Comparison of ENCODE assay signal across 28 cellular contexts in genomic region chr9:20692554-20692953, GRCh38. TPM values are rescaled to one million over a fixed set of nuclear protein-coding genes. Genes with fewer than 3 reads are reported as not detected.
DNase-seq lines count a peak whose midpoint lies in the region; ATAC-seq and TF ChIP-seq lines count a peak whose summit lies in the region.
"Had no signal": no experiment of that assay in that cellular context is flagged by ENCODE, and none has a peak within 500 bp of the region (broad histone marks: within the 10 kb centered on the region; RNA-seq: fewer than 3 reads in every experiment).

No MANE protein-coding gene starts in this region.

- no peak overlapping the region for H3K4me3 Mint-ChIP-seq in progenitor cell of endocrine pancreas (ENCODE audit: low read depth)
- H3K4me3 Mint-ChIP-seq in activated CD8-positive, alpha-beta T cell treated with anti-CD3 and anti-CD28 coated beads for 36 hours: no peak overlapping the region
- H3K4me3 Mint-ChIP-seq: activated T-cell treated with anti-CD3 and anti-CD28 coated beads, Interleukin-2, amount 50 U/mL, for 4 hours; naive thymus-derived CD8-positive, alpha-beta T cell had no signal

- no peaks in the 10 kb centered on the region for H3K9me3 ChIP-seq in HEK293 (ENCODE audit: control insufficient read depth, insufficient read depth, low read depth, low read length)
- H3K9me3 ChIP-seq: BLaER1, upper lobe of right lung had no signal

- peaks cover 17% of the 10 kb centered on the region for H3K4me1 Mint-ChIP-seq in progenitor cell of endocrine pancreas (ENCODE audit: low read depth)
- peaks cover 5% of the 10 kb centered on the region for H3K4me1 Mint-ChIP-seq in activated CD8-positive, alpha-beta T cell treated with anti-CD3 and anti-CD28 coated beads for 36 hours (ENCODE audit: low read depth)

- intact Hi-C loops in activated CD8-positive, alpha-beta T cell treated with anti-CD3 and anti-CD28 coated beads for 36 hours (cut with micrococcal nuclease): no loop called here

- ATAC-seq in activated CD8-positive, alpha-beta T cell treated with anti-CD3 and anti-CD28 coated beads for 36 hours: no peak
- ATAC-seq: activated T-cell treated with anti-CD3 and anti-CD28 coated beads, Interleukin-2, amount 50 U/mL, for 4 hours; foreskin keratinocyte; naive thymus-derived CD8-positive, alpha-beta T cell; Panc1 had no signal

- H3K4me3 ChIP-seq in HEK293 (ENCODE audit: low read depth, low read length) (no peak overlapping the region), fibroblast of villous mesenchyme (ENCODE audit: low read depth, low read length) (no peak overlapping the region)
- H3K4me3 ChIP-seq: BLaER1, GM23248, upper lobe of right lung had no signal

- CTCF ChIA-PET in HEK293 (lab: Yijun Ruan, JAX): interaction anchor here (0.6 kb wide), 1 partner anchor 13 kb away, joined by 3 read pairs; no protein-coding TSS in a partner anchor
- CTCF ChIA-PET in activated CD8-positive, alpha-beta T cell treated with anti-CD3 and anti-CD28 coated beads for 36 hours (lab: Charles Lee): no interaction called here

- no peaks in the 10 kb centered on the region for H3K9me3 Mint-ChIP-seq in progenitor cell of endocrine pancreas (ENCODE audit: low read depth)
- H3K9me3 Mint-ChIP-seq in activated CD8-positive, alpha-beta T cell treated with anti-CD3 and anti-CD28 coated beads for 36 hours: no peaks in the 10 kb centered on the region
- H3K9me3 Mint-ChIP-seq: activated T-cell treated with anti-CD3 and anti-CD28 coated beads, Interleukin-2, amount 50 U/mL, for 4 hours; naive thymus-derived CD8-positive, alpha-beta T cell had no signal

- peak; percentile 49 for DNase-seq in OCI-M1 (lab: John Stamatoyannopoulos, UW)
- peak; percentile 90 for DNase-seq in fibroblast of villous mesenchyme (ENCODE audit: low read depth)
- no peak for DNase-seq in progenitor cell of endocrine pancreas (ENCODE audit: low spot score, unreplicated experiment)
- DNase-seq in DMS53 treated with DMSO at 0.1 percent for 48 hours (lab: John Stamatoyannopoulos, UW; ENCODE audit: unreplicated experiment): no peak
- DNase-seq in HT-29 (ENCODE audit: low spot score): no peak
- DNase-seq in activated CD8-positive, alpha-beta T cell treated with anti-CD3 and anti-CD28 coated beads for 36 hours: no peak
- DNase-seq: activated CD4-positive, alpha-beta T cell treated with anti-CD3 and anti-CD28 coated beads for 48 hours; activated gamma-delta T cell treated with Interleukin-2 at 50 U/mL for 16 hours; activated T-cell treated with anti-CD3 and anti-CD28 coated beads, Interleukin-2, amount 50 U/mL, for 4 hours; Calu3; effector CD4-positive, alpha-beta T cell; foreskin keratinocyte; GM23248; midbrain; naive thymus-derived CD8-positive, alpha-beta T cell; NCI-H1048; NCI-H187; NCI-H526; NK-92 treated with Interleukin-12 subunit alpha and Interleukin-12 subunit beta, amount 100 ng/mL, for 24 hours; SHP77 treated with DMSO at 0.1 percent for 48 hours; small intestine; stimulated activated CD4-positive, alpha-beta T cell treated with anti-CD3 and anti-CD28 coated beads, Interleukin-1b, Interleukin-23, amount 100 ng/mL, for 48 hours; substantia nigra; upper lobe of right lung had no signal

- no peak overlapping the region for H3K27ac ChIP-seq in HEK293 (ENCODE audit: extremely low read depth, low read depth, low read length)
- H3K27ac ChIP-seq: BLaER1, foreskin keratinocyte, GM23248, upper lobe of right lung, VCaP had no signal

- TF ChIP-seq CTCF in HEK293 (tag by site-specific recombination; IDR thresholded peaks at IDR 0.05) (no peak), fibroblast of villous mesenchyme (IDR thresholded peaks at IDR 0.05; ENCODE audit: insufficient read depth, low read depth, low read length) (no peak), progenitor cell of endocrine pancreas (IDR thresholded peaks at IDR 0.05; ENCODE audit: unreplicated experiment) (no peak)
- TF ChIP-seq CTCF in activated CD8-positive, alpha-beta T cell treated with anti-CD3 and anti-CD28 coated beads for 36 hours (IDR thresholded peaks at IDR 0.05): no peak

- H3K27ac Mint-ChIP-seq in progenitor cell of endocrine pancreas: peak overlapping the region; percentile 37
- no peak overlapping the region for H3K27ac Mint-ChIP-seq in activated CD8-positive, alpha-beta T cell treated with anti-CD3 and anti-CD28 coated beads for 36 hours
- H3K27ac Mint-ChIP-seq: naive thymus-derived CD8-positive, alpha-beta T cell had no signal

- POLR2A ChIA-PET in HEK293 (lab: Yijun Ruan, JAX): interaction anchor here (0.8 to 1.6 kb wide), 3 partner anchors 8 to 70 kb away, joined by 5 to 9 read pairs (median 7); partner anchors contain the start of genes FOCAD and MLLT3
- POLR2A ChIA-PET in activated CD8-positive, alpha-beta T cell treated with anti-CD3 and anti-CD28 coated beads for 36 hours (lab: Charles Lee): no interaction called here

- no peaks in the 10 kb centered on the region for H3K36me3 ChIP-seq in HEK293 (ENCODE audit: control insufficient read depth in 2 of 2, insufficient read depth in 1 of 2, low read length in 2 of 2)
- H3K36me3 ChIP-seq: BLaER1, upper lobe of right lung had no signal

- H3K36me3 Mint-ChIP-seq in progenitor cell of endocrine pancreas (ENCODE audit: insufficient read depth): peaks cover 2% of the 10 kb centered on the region
- no peaks in the 10 kb centered on the region for H3K36me3 Mint-ChIP-seq in activated CD8-positive, alpha-beta T cell treated with anti-CD3 and anti-CD28 coated beads for 36 hours (ENCODE audit: low read depth)

- H3K4me1 ChIP-seq in HEK293 (ENCODE audit: control insufficient read depth, insufficient read depth, low read length): peaks cover 3% of the 10 kb centered on the region; the same call in 1 of the 2 replicates
- H3K4me1 ChIP-seq: BLaER1, foreskin keratinocyte, upper lobe of right lung had no signal

- H3K27me3 Mint-ChIP-seq in progenitor cell of endocrine pancreas: no peaks in the 10 kb centered on the region
- H3K27me3 Mint-ChIP-seq in activated CD8-positive, alpha-beta T cell treated with anti-CD3 and anti-CD28 coated beads for 36 hours: no peaks in the 10 kb centered on the region
- H3K27me3 Mint-ChIP-seq: naive thymus-derived CD8-positive, alpha-beta T cell had no signal

TF ChIP-seq in HEK293, 187 proteins besides CTCF, POLR2A, EP300 and RAD21:
- TF ChIP-seq ZSCAN5A (tag by site-specific recombination; IDR thresholded peaks at IDR 0.05) (no peak), FEZF1 (tag by site-specific recombination; IDR thresholded peaks at IDR 0.05) (peak; percentile 61), TCF7L2 (IDR thresholded peaks at IDR 0.05; ENCODE audit: borderline replicate concordance, low read depth, low read length) (0 out of 2 replicates have a peak, but pooled peaks have one; percentile 23), ZNF629 (tag by site-specific recombination; IDR thresholded peaks at IDR 0.05) (peak; percentile 41; the same call in 1 of the 2 replicates), TRIM28 (IDR thresholded peaks at IDR 0.05; ENCODE audit: borderline replicate concordance, low read length) (peak; percentile 86)

RNA-seq across cellular contexts. Expression of gene FOCAD, which starts 8.5 kb away (rescaled TPM):
- total RNA-seq in fibroblast of villous mesenchyme (54.4 and 93.7 TPM in 2 replicates), progenitor cell of endocrine pancreas (65.6 and 68.2 TPM in 2 replicates)
- 13.4 and 18.3 TPM in 2 replicates for total RNA-seq in HT-29 (2014; rRNA removed; shearing (Covaris generic))
- total RNA-seq in activated CD8-positive, alpha-beta T cell treated with anti-CD3 and anti-CD28 coated beads for 36 hours: 10 to 100 TPM; 37.3 to 42.8 TPM

Comparison
In these comparisons a context has a peak if more than half of its experiments do, and no peak if none do; other contexts are left out.
1. DNase-seq: peak in OCI-M1 (single experiment) and fibroblast of villous mesenchyme (single experiment); none in progenitor cell of endocrine pancreas (single experiment), DMS53 treated with DMSO at 0.1 percent for 48 hours (single experiment), HT-29 (single experiment) and activated CD8-positive, alpha-beta T cell treated with anti-CD3 and anti-CD28 coated beads for 36 hours (single experiment).